In the genomic region with DNA sequence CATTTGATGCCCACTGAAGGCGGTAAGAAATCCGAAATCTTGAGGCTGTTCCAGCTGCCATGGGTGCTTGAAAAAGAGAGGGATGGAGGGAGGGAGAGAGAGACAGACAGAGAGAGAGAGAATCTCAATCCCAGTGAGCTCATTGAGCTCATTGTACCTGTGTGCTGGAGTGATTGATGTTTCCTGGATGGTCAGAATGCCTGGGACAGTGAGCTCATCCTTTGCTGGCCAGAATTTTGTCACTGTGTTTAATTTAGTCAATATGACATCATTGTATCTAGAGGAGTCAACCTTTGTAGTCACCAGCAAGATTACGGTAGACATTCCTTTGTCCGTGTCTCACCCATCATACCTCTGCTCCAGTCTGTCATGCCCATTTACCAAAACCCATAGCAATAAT, we compare ENCODE assay signal across 19 cellular contexts.
DNase-seq lines count a peak whose midpoint lies in the region; FAIRE-seq and TF ChIP-seq lines count a peak whose summit lies in the region.
"Had no signal": no experiment of that assay in that cellular context is flagged by ENCODE, and none has a peak within 500 bp of the region (broad histone marks: within the 10 kb centered on the region; RNA-seq: fewer than 3 reads in every experiment).

No MANE protein-coding gene starts in this region.

- peak overlapping the region; percentile 37 for H3K27ac Mint-ChIP-seq in astrocyte (ENCODE audit: unreplicated experiment)
- H3K27ac Mint-ChIP-seq: CD4-positive, CD25-positive, alpha-beta regulatory T cell; CD8-positive, alpha-beta memory T cell; H9 had no signal

- H3K36me3 ChIP-seq in astrocyte (ENCODE audit: insufficient read depth, low read length), result no peaks in the 10 kb centered on the region
- H3K36me3 ChIP-seq in thyroid gland, result no peaks in the 10 kb centered on the region
- H3K36me3 ChIP-seq: BE2C had no signal

- H3K4me1 Mint-ChIP-seq in astrocyte (ENCODE audit: low read depth, unreplicated experiment), result peaks cover 4% of the 10 kb centered on the region
- H3K4me1 Mint-ChIP-seq: CD4-positive, CD25-positive, alpha-beta regulatory T cell; CD8-positive, alpha-beta memory T cell; H9 had no signal

- H3K79me2 ChIP-seq in astrocyte (ENCODE audit: insufficient read depth, low read length), result no peaks in the 10 kb centered on the region

- H3K4me1 ChIP-seq in astrocyte (ENCODE audit: insufficient read depth, low read length) (no peaks in the 10 kb centered on the region), thyroid gland (no peaks in the 10 kb centered on the region)
- H3K4me1 ChIP-seq: BE2C, Caco-2 had no signal

- no peak overlapping the region for H3K4me2 ChIP-seq in astrocyte (ENCODE audit: low read length)

- H3K4me3 Mint-ChIP-seq in astrocyte (ENCODE audit: unreplicated experiment), result no peak overlapping the region
- H3K4me3 Mint-ChIP-seq: CD8-positive, alpha-beta memory T cell; H9 had no signal

- FAIRE-seq in RCC 7860 (lab: Jason Lieb, UNC) (no peak), astrocyte (lab: Jason Lieb, UNC) (no peak), urothelium cell line (lab: Jason Lieb, UNC) (peak; percentile 30)
- FAIRE-seq: A204.1, D721Med, H1 had no signal

- no peak overlapping the region for H2AFZ ChIP-seq in astrocyte (ENCODE audit: low read depth, low read length)

- H3K27me3 Mint-ChIP-seq in astrocyte (ENCODE audit: low read depth, unreplicated experiment), result no peaks in the 10 kb centered on the region
- H3K27me3 Mint-ChIP-seq: CD4-positive, CD25-positive, alpha-beta regulatory T cell; CD8-positive, alpha-beta memory T cell had no signal

- TF ChIP-seq POLR2A in thyroid gland (IDR thresholded peaks at IDR 0.05), result no peak

- TF ChIP-seq CTCF in astrocyte (IDR thresholded peaks at IDR 0.05; ENCODE audit: insufficient read depth, low read depth, low read length) (no peak), thyroid gland (IDR thresholded peaks at IDR 0.05) (no peak)

- DNase-seq in RCC 7860 (ENCODE audit: low spot score) (peak; percentile 50), astrocyte (ENCODE audit: low read depth) (no peak), islet precursor cell (peak; percentile 63), urothelium cell line (ENCODE audit: low spot score) (peak; percentile 50), thyroid gland (no peak), anterior cingulate cortex (lab: John Stamatoyannopoulos, UW) (no peak), NCI-H1105 (lab: John Stamatoyannopoulos, UW) (no peak)
- DNase-seq: ACHN; BE2C; C1 segment of cervical spinal cord; Caco-2; CD4-positive, CD25-positive, alpha-beta regulatory T cell; CD8-positive, alpha-beta memory T cell; DMS79 treated with DMSO at 0.1 percent for 48 hours; GF-D8; H9 had no signal

- no peak overlapping the region for H3K27ac ChIP-seq in astrocyte (ENCODE audit: low read depth, low read length)
- no peak overlapping the region for H3K27ac ChIP-seq in thyroid gland

- H3K9me3 ChIP-seq in astrocyte (ENCODE audit: insufficient read depth, low read depth, low read length) (no peaks in the 10 kb centered on the region), thyroid gland (no peaks in the 10 kb centered on the region)
- H3K9me3 ChIP-seq: BE2C, Caco-2 had no signal

- 87% methylated on average over 4 of the region's 4 CpGs for WGBS in thyroid gland, 2 donors

- intact Hi-C loops in thyroid gland (cut with DNase I), result no loop called here

- no peaks in the 10 kb centered on the region for H4K20me1 ChIP-seq in astrocyte (ENCODE audit: insufficient read depth, low read length)

- H3K27me3 ChIP-seq in astrocyte (ENCODE audit: insufficient read depth, low read length) (no peaks in the 10 kb centered on the region), thyroid gland (no peaks in the 10 kb centered on the region)
- H3K27me3 ChIP-seq: BE2C had no signal

- no peak overlapping the region for H3K9ac ChIP-seq in astrocyte (ENCODE audit: low read length)

- H3K9me3 Mint-ChIP-seq in astrocyte (ENCODE audit: unreplicated experiment), result no peaks in the 10 kb centered on the region

- H3K4me3 ChIP-seq in astrocyte (ENCODE audit: insufficient read depth, low read depth, low read length) (no peak overlapping the region), thyroid gland (replicated peaks in 1 of 3) (no peak overlapping the region)

- no peaks in the 10 kb centered on the region for H3K36me3 Mint-ChIP-seq in astrocyte (ENCODE audit: low read depth, unreplicated experiment)
- H3K36me3 Mint-ChIP-seq: CD4-positive, CD25-positive, alpha-beta regulatory T cell; CD8-positive, alpha-beta memory T cell had no signal

Comparison
In these comparisons a context has a peak if more than half of its experiments do, and no peak if none do; other contexts are left out.
1. DNase-seq: peak in RCC 7860 (single experiment), islet precursor cell (single experiment) and urothelium cell line (single experiment); none in astrocyte (single experiment), thyroid gland (0 of 2), anterior cingulate cortex (0 of 58) and NCI-H1105 (single experiment).